Comparison of ENCODE assay signal across 9 cellular contexts in genomic region chr5:82349651-82350050, GRCh38.
DNase-seq lines count a peak whose midpoint lies in the region; ATAC-seq, FAIRE-seq and TF ChIP-seq lines count a peak whose summit lies in the region.
"Had no signal": no experiment of that assay in that cellular context is flagged by ENCODE, and none has a peak within 500 bp of the region (broad histone marks: within the 10 kb centered on the region; RNA-seq: fewer than 3 reads in every experiment).

No MANE protein-coding gene starts in this region.

- dilution Hi-C loops in IMR-90 (cut with HindIII; ENCODE audit: low sequenced_read_pairs, unreplicated experiment), result no loop called here

- no peaks in the 10 kb centered on the region for H3K9me3 Mint-ChIP-seq in activated CD8-positive, alpha-beta T cell treated with anti-CD3 and anti-CD28 coated beads, Interleukin-2, amount 10 ng/mL, durations not matched to agents 7 days and 5 days (ENCODE audit: insufficient read depth)

- H3K4me1 Mint-ChIP-seq in activated CD8-positive, alpha-beta T cell treated with anti-CD3 and anti-CD28 coated beads, Interleukin-2, amount 10 ng/mL, durations not matched to agents 7 days and 5 days (ENCODE audit: low read depth), result peaks cover 46% of the 10 kb centered on the region
- H3K4me1 Mint-ChIP-seq: IgD-negative memory B cell had no signal

- H4K20me1 ChIP-seq in DND-41 (ENCODE audit: insufficient read depth, low read length) (no peaks in the 10 kb centered on the region), IMR-90 (ENCODE audit: insufficient read depth, low read length) (no peaks in the 10 kb centered on the region), hepatocyte (ENCODE audit: insufficient read depth, poor library complexity, severe bottlenecking) (no peaks in the 10 kb centered on the region)

- H3K27ac Mint-ChIP-seq in activated CD8-positive, alpha-beta T cell treated with anti-CD3 and anti-CD28 coated beads, Interleukin-2, amount 10 ng/mL, durations not matched to agents 7 days and 5 days, result no peak overlapping the region
- H3K27ac Mint-ChIP-seq: IgD-negative memory B cell had no signal

- peak overlapping the region; percentile 76; the same call in 1 of the 2 replicates for H2AK5ac ChIP-seq in IMR-90 (ENCODE audit: low read depth, low read length)

- H3K4me1 ChIP-seq in DND-41 (ENCODE audit: insufficient read depth, low read length), result peaks cover 100% of the 10 kb centered on the region
- H3K4me1 ChIP-seq in IMR-90 (ENCODE audit: control insufficient read depth, insufficient read depth, low read length), result peaks cover 23% of the 10 kb centered on the region
- peaks cover 12% of the 10 kb centered on the region for H3K4me1 ChIP-seq in hepatocyte (ENCODE audit: insufficient read depth)

- peaks cover 22% of the 10 kb centered on the region for H3K9me1 ChIP-seq in IMR-90 (ENCODE audit: insufficient read depth, low read length)

- no peak overlapping the region for H3K4me3 Mint-ChIP-seq in activated CD8-positive, alpha-beta T cell treated with anti-CD3 and anti-CD28 coated beads, Interleukin-2, amount 10 ng/mL, durations not matched to agents 7 days and 5 days
- H3K4me3 Mint-ChIP-seq: IgD-negative memory B cell had no signal

- H3K27me3 Mint-ChIP-seq in activated CD8-positive, alpha-beta T cell treated with anti-CD3 and anti-CD28 coated beads, Interleukin-2, amount 10 ng/mL, durations not matched to agents 7 days and 5 days (ENCODE audit: low read depth), result peaks cover 2% of the 10 kb centered on the region

- intact Hi-C loops in IMR-90 (cut with micrococcal nuclease), result loop anchor here (2.0 to 5.0 kb wide), 3 partner anchors 37 to 728 kb away; partner anchors contain the start of genes TMEM167A and XRCC4

- no peak overlapping the region for H4K5ac ChIP-seq in IMR-90 (ENCODE audit: low read depth, low read length)

- TF ChIP-seq RAD21 in IMR-90 (IDR thresholded peaks at IDR 0.05; ENCODE audit: low read length), result no peak

- no peak overlapping the region for H3K18ac ChIP-seq in IMR-90 (ENCODE audit: low read depth, low read length)

- H3K9me2 ChIP-seq in hepatocyte (replicated peaks; ENCODE audit: insufficient read depth), result no peaks in the 10 kb centered on the region

- no peak for TF ChIP-seq POLR2A in IMR-90 (IDR thresholded peaks at IDR 0.05; ENCODE audit: low read depth, low read length)

- H3K36me3 Mint-ChIP-seq in activated CD8-positive, alpha-beta T cell treated with anti-CD3 and anti-CD28 coated beads, Interleukin-2, amount 10 ng/mL, durations not matched to agents 7 days and 5 days (ENCODE audit: low read depth), result no peaks in the 10 kb centered on the region
- H3K36me3 Mint-ChIP-seq: IgD-negative memory B cell had no signal

- H3K79me2 ChIP-seq in DND-41 (ENCODE audit: insufficient read depth, low read length) (peaks cover 46% of the 10 kb centered on the region), hepatocyte (no peaks in the 10 kb centered on the region)

- H3K9ac ChIP-seq in DND-41 (ENCODE audit: low read depth, low read length) (peak overlapping the region; percentile 82), IMR-90 (ENCODE audit: low read depth, low read length) (no peak overlapping the region)

- H4K8ac ChIP-seq in IMR-90 (ENCODE audit: low read depth in 2 of 2, low read length in 2 of 2), result peak overlapping the region in 1 of 2 experiments; percentile 52; a peak in 1 of 4 replicates

- POLR2A ChIA-PET in IMR-90 (lab: Charles Lee; ENCODE audit: unreplicated experiment), result no interaction called here
- POLR2A ChIA-PET in activated CD8-positive, alpha-beta T cell treated with anti-CD3 and anti-CD28 coated beads, Interleukin-2, amount 10 ng/mL, durations not matched to agents 7 days and 5 days (lab: Charles Lee), result no interaction called here

- peak overlapping the region; percentile 77; the same call in 1 of the 3 replicates for H2BK15ac ChIP-seq in IMR-90 (ENCODE audit: low read depth, low read length)

- H2BK20ac ChIP-seq in IMR-90 (ENCODE audit: low read depth, low read length), result 0 out of 2 replicates have a peak overlapping the region, but pooled peaks have one; percentile 36

- no peak overlapping the region for H3K23ac ChIP-seq in IMR-90 (ENCODE audit: low read depth, low read length)

- H2AFZ ChIP-seq in DND-41 (ENCODE audit: low read depth, low read length) (no peak overlapping the region), IMR-90 (replicated peaks; ENCODE audit: low read length, poor library complexity) (peak overlapping the region; percentile 41), hepatocyte (no peak overlapping the region)

- no peaks in the 10 kb centered on the region for H3K9me3 ChIP-seq in DND-41 (ENCODE audit: insufficient read depth, low read length, severe bottlenecking)
- no peaks in the 10 kb centered on the region for H3K9me3 ChIP-seq in IMR-90 (ENCODE audit: control insufficient read depth, insufficient read depth, low read length)
- no peaks in the 10 kb centered on the region for H3K9me3 ChIP-seq in hepatocyte (ENCODE audit: low read depth)

- TF ChIP-seq CTCF in DND-41 (IDR thresholded peaks at IDR 0.05; ENCODE audit: borderline replicate concordance, extremely low read depth, low read length, poor library complexity, severe bottlenecking), result peak; percentile 71
- peak; percentile 38 for TF ChIP-seq CTCF in IMR-90 (conservative IDR thresholded peaks at IDR 0.05; ENCODE audit: low read depth, low read length)
- TF ChIP-seq CTCF in hepatocyte (IDR thresholded peaks at IDR 0.05; ENCODE audit: poor library complexity), result peak; percentile 26

- peak overlapping the region; percentile 52 for H2BK120ac ChIP-seq in IMR-90 (ENCODE audit: low read depth, low read length)

- no peak overlapping the region for H2BK5ac ChIP-seq in IMR-90 (ENCODE audit: low read depth, low read length, poor library complexity, severe bottlenecking)

- CTCF ChIA-PET in IMR-90 (lab: Yijun Ruan, JAX), result interaction anchor here (2.2 kb wide), 1 partner anchor 37 kb away, joined by 9 read pairs; no protein-coding TSS in a partner anchor
- CTCF ChIA-PET in activated CD8-positive, alpha-beta T cell treated with anti-CD3 and anti-CD28 coated beads, Interleukin-2, amount 10 ng/mL, durations not matched to agents 7 days and 5 days (lab: Charles Lee), result interaction anchor here (0.7 to 3.7 kb wide), 10 partner anchors 8 to 1080 kb away, joined by 3 to 26 read pairs (median 4); no protein-coding TSS in a partner anchor

- no peak overlapping the region for H2AK9ac ChIP-seq in IMR-90 (replicated peaks; ENCODE audit: low read depth, low read length, poor library complexity)

- H3K27ac ChIP-seq in DND-41 (ENCODE audit: low read length), result peak overlapping the region; percentile 99
- H3K27ac ChIP-seq in IMR-90 (ENCODE audit: insufficient read depth, low read length), result no peak overlapping the region
- no peak overlapping the region for H3K27ac ChIP-seq in hepatocyte

- H3K56ac ChIP-seq in IMR-90 (ENCODE audit: extremely low read depth, insufficient read depth, low read length), result no peak overlapping the region

- in situ Hi-C loops in IMR-90 (cut with MboI; ENCODE audit: low sequenced_read_pairs), result loop anchor here (5.0 to 25.0 kb wide), 5 partner anchors 145 to 1213 kb away; partner anchors contain the start of gene VCAN

- FAIRE-seq in urothelium cell line (lab: Jason Lieb, UNC), result no peak

- H3K27me3 ChIP-seq in DND-41 (ENCODE audit: insufficient read depth, low read length, poor library complexity), result no peaks in the 10 kb centered on the region
- H3K27me3 ChIP-seq in IMR-90 (ENCODE audit: control insufficient read depth, insufficient read depth, low read length), result no peaks in the 10 kb centered on the region
- no peaks in the 10 kb centered on the region for H3K27me3 ChIP-seq in hepatocyte

- H3K4me2 ChIP-seq in DND-41 (ENCODE audit: insufficient read depth, low read length) (no peak overlapping the region), IMR-90 (ENCODE audit: low read depth, low read length) (no peak overlapping the region), hepatocyte (no peak overlapping the region)

- H3K14ac ChIP-seq in IMR-90 (replicated peaks; ENCODE audit: low read depth, low read length), result no peak overlapping the region

- peak overlapping the region; percentile 43; the same call in 1 of the 2 replicates for H3K4ac ChIP-seq in IMR-90 (ENCODE audit: low read depth, low read length)

- WGBS in IMR-90 (ENCODE audit: extremely low coverage in 2 of 2, insufficient read length in 1 of 2), 2 experiments, result 100% methylated on average over 2 of the region's 4 CpGs; no CpG with 5 or more reads in 1 of the 2 experiments
- 85% methylated on average over 4 of the region's 4 CpGs for WGBS in hepatocyte (ENCODE audit: low lambda C conversion rate, missing lambda C conversion rate)

- H3K36me3 ChIP-seq in DND-41 (ENCODE audit: insufficient read depth, low read length) (peaks cover 22% of the 10 kb centered on the region), IMR-90 (ENCODE audit: control insufficient read depth, insufficient read depth, low read length) (no peaks in the 10 kb centered on the region), hepatocyte (replicated peaks; ENCODE audit: insufficient read depth, low read depth) (no peaks in the 10 kb centered on the region)

- peak; percentile 76 for DNase-seq in DND-41
- no peak for DNase-seq in IMR-90
- DNase-seq in activated CD8-positive, alpha-beta T cell treated with anti-CD3 and anti-CD28 coated beads, Interleukin-2, amount 10 ng/mL, durations not matched to agents 7 days and 5 days, result peak; percentile 53
- DNase-seq in hepatocyte (ENCODE audit: low spot score), result peak; percentile 32
- DNase-seq in urothelium cell line (ENCODE audit: low spot score), result peak; percentile 33
- no peak for DNase-seq in DMS114 treated with DMSO at 0.1 percent for 48 hours (lab: John Stamatoyannopoulos, UW; ENCODE audit: unreplicated experiment)
- DNase-seq in NCI-H2107 (lab: John Stamatoyannopoulos, UW), result no peak

- no TSS peak for BruUV-seq in IMR-90 (replicated peaks; lab: Mats Ljungman, UMichigan)

- ATAC-seq in DND-41 (ENCODE audit: insufficient read depth, low read depth) (no peak), IMR-90 (ENCODE audit: low read depth) (no peak), GM18870 (IDR thresholded peaks at IDR 0.05; ENCODE audit: unreplicated experiment) (no peak)
- peak; percentile 31 for ATAC-seq in activated CD8-positive, alpha-beta T cell treated with anti-CD3 and anti-CD28 coated beads, Interleukin-2, amount 10 ng/mL, durations not matched to agents 7 days and 5 days

- H3K4me3 ChIP-seq in DND-41 (ENCODE audit: low read depth in 1 of 2, low read length in 2 of 2), result no peak overlapping the region
- H3K4me3 ChIP-seq in IMR-90 (ENCODE audit: insufficient read depth, low read depth, low read length), result no peak overlapping the region
- H3K4me3 ChIP-seq in hepatocyte, result no peak overlapping the region

- no peaks in the 10 kb centered on the region for H3K79me1 ChIP-seq in IMR-90 (ENCODE audit: low read depth in 1 of 2, low read length in 2 of 2)

- H4K91ac ChIP-seq in IMR-90 (ENCODE audit: insufficient read depth, low read depth, low read length), result no peak overlapping the region

TF ChIP-seq in IMR-90, 13 proteins besides CTCF, POLR2A, EP300 and RAD21 (continues in another document):
- TF ChIP-seq RCOR1 (IDR thresholded peaks at IDR 0.05; ENCODE audit: insufficient replicate concordance, low read length) (no peak), FOS (IDR thresholded peaks at IDR 0.05; ENCODE audit: low read depth, low read length) (no peak), MXI1 (IDR thresholded peaks at IDR 0.05; ENCODE audit: borderline replicate concordance, low read depth, low read length) (no peak), RFX5 (IDR thresholded peaks at IDR 0.05; ENCODE audit: low read depth, low read length) (no peak)

Comparison
In these comparisons a context has a peak if more than half of its experiments do, and no peak if none do; other contexts are left out.
1. DNase-seq: peak in DND-41 (single experiment), activated CD8-positive, alpha-beta T cell treated with anti-CD3 and anti-CD28 coated beads, Interleukin-2, amount 10 ng/mL, durations not matched to agents 7 days and 5 days (single experiment), hepatocyte (single experiment) and urothelium cell line (single experiment); none in IMR-90 (single experiment), DMS114 treated with DMSO at 0.1 percent for 48 hours (single experiment) and NCI-H2107 (single experiment).
2. Peak in every context shown above with its lines, with median percentiles within 50 percentile points of each other: CTCF ChIP-seq.